13 cellular contexts compared by ENCODE assay signal in genomic region chr19:47572635-47573034, GRCh38. TPM values are rescaled to one million over a fixed set of nuclear protein-coding genes. Genes with fewer than 3 reads are reported as not detected.
DNase-seq lines count a peak whose midpoint lies in the region; ATAC-seq, FAIRE-seq and TF ChIP-seq lines count a peak whose summit lies in the region.
"Had no signal": no experiment of that assay in that cellular context is flagged by ENCODE, and none has a peak within 500 bp of the region (broad histone marks: within the 10 kb centered on the region; RNA-seq: fewer than 3 reads in every experiment).

No MANE protein-coding gene starts in this region.

- H3K9me3 Mint-ChIP-seq in activated naive CD4-positive, alpha-beta T cell treated with anti-CD3 and anti-CD28 coated beads for 36 hours = peaks cover 2% of the 10 kb centered on the region
- H3K9me3 Mint-ChIP-seq in activated naive CD4-positive, alpha-beta T cell treated with anti-CD3 and anti-CD28 coated beads, Interleukin-2, amount 50 U/mL, for 72 hours = peaks cover 0 to 8% of the 10 kb centered on the region in 2 donors

- H3K27me3 Mint-ChIP-seq in activated naive CD4-positive, alpha-beta T cell treated with anti-CD3 and anti-CD28 coated beads for 36 hours (ENCODE audit: low read depth) = no peaks in the 10 kb centered on the region
- H3K27me3 Mint-ChIP-seq in T-helper 17 cell = no peaks in the 10 kb centered on the region

- TF ChIP-seq POLR2A in testis (IDR thresholded peaks at IDR 0.05) (no peak), transverse colon (IDR thresholded peaks at IDR 0.05) (no peak)

- TF ChIP-seq CTCF in kidney (IDR thresholded peaks at IDR 0.05; ENCODE audit: borderline replicate concordance, extremely low read depth, insufficient read depth) (no peak), testis (IDR thresholded peaks at IDR 0.05) (no peak), transverse colon (IDR thresholded peaks at IDR 0.05) (no peak)

- H3K4me3 Mint-ChIP-seq in activated naive CD4-positive, alpha-beta T cell treated with anti-CD3 and anti-CD28 coated beads for 36 hours = peak overlapping the region; percentile 3
- peak overlapping the region; percentile 66 for H3K4me3 Mint-ChIP-seq in T-helper 17 cell

- H3K9me3 ChIP-seq in T-helper 17 cell (ENCODE audit: control insufficient read depth, low read length, poor library complexity, severe bottlenecking) (no peaks in the 10 kb centered on the region), kidney (ENCODE audit: control insufficient read depth in 1 of 2, low read length in 2 of 2) (no peaks in the 10 kb centered on the region), testis (no peaks in the 10 kb centered on the region), transverse colon (no peaks in the 10 kb centered on the region)
- H3K9me3 ChIP-seq: Caco-2, pancreas, uterus had no signal

- in situ Hi-C loops in transverse colon (cut with MboI; ENCODE audit: low pct_ligation_motif_present in 1 of 4, low pct_unique_long_range_greater_than_20kb in 1 of 4, low sequenced_read_pairs in 3 of 4) = no loop called here

- H3K27me3 ChIP-seq in testis = no peaks in the 10 kb centered on the region
- no peaks in the 10 kb centered on the region for H3K27me3 ChIP-seq in transverse colon
- H3K27me3 ChIP-seq: pancreas, uterus had no signal

- no peak overlapping the region for H3K27ac ChIP-seq in kidney (ENCODE audit: low read depth in 2 of 2, low read length in 2 of 2)
- H3K27ac ChIP-seq in testis = peak overlapping the region; percentile 42 to 78
- no peak overlapping the region for H3K27ac ChIP-seq in transverse colon
- H3K27ac ChIP-seq: pancreas, uterus had no signal

- peaks cover 22% of the 10 kb centered on the region for H3K4me1 Mint-ChIP-seq in activated naive CD4-positive, alpha-beta T cell treated with anti-CD3 and anti-CD28 coated beads for 36 hours (ENCODE audit: low read depth)
- H3K4me1 Mint-ChIP-seq in T-helper 17 cell = peaks cover 23% of the 10 kb centered on the region

- FAIRE-seq in kidney (lab: Jason Lieb, UNC) = no peak
- FAIRE-seq: pancreas had no signal

- CTCF ChIA-PET in activated naive CD4-positive, alpha-beta T cell treated with anti-CD3 and anti-CD28 coated beads for 36 hours (lab: Charles Lee) = no interaction called here

- WGBS in testis, 2 donors = 43 to 45% methylated on average over 21 to 22 of the region's 22 CpGs
- WGBS in transverse colon (ENCODE audit: low coverage in 1 of 2), 2 donors = 78 to 80% methylated on average over 11 to 22 of the region's 22 CpGs

- intact Hi-C loops in activated naive CD4-positive, alpha-beta T cell treated with anti-CD3 and anti-CD28 coated beads for 36 hours (cut with micrococcal nuclease) = no loop called here
- intact Hi-C loops in kidney (cut with DNase I) = no loop called here
- intact Hi-C loops in testis (cut with DNase I; ENCODE audit: low total_unique reads) = no loop called here
- intact Hi-C loops in transverse colon (cut with DNase I; ENCODE audit: low total_unique reads) = no loop called here

- no peaks in the 10 kb centered on the region for H3K36me3 ChIP-seq in kidney (ENCODE audit: control insufficient read depth in 1 of 2, insufficient read depth in 2 of 2, low read length in 2 of 2)
- H3K36me3 ChIP-seq in testis (ENCODE audit: low read depth, missing control alignments) = no peaks in the 10 kb centered on the region
- H3K36me3 ChIP-seq in transverse colon = no peaks in the 10 kb centered on the region
- H3K36me3 ChIP-seq: pancreas, uterus had no signal

- no peak for ATAC-seq in activated naive CD4-positive, alpha-beta T cell treated with anti-CD3 and anti-CD28 coated beads, Interleukin-2, amount 50 U/mL, for 72 hours
- no peak for ATAC-seq in T-helper 17 cell
- ATAC-seq in GM18868 (IDR thresholded peaks at IDR 0.05; ENCODE audit: unreplicated experiment) = no peak
- ATAC-seq in HG02759 (IDR thresholded peaks at IDR 0.05; ENCODE audit: unreplicated experiment) = no peak

- no peak overlapping the region for H3K4me3 ChIP-seq in kidney (ENCODE audit: low read length in 2 of 2)
- peak overlapping the region; percentile 41 to 67 for H3K4me3 ChIP-seq in testis
- H3K4me3 ChIP-seq in transverse colon = peak overlapping the region in 2 of 4 donors; percentile 24 to 39

- H3K9ac ChIP-seq in kidney (ENCODE audit: low read length in 2 of 2) = no peak overlapping the region

- H3K4me1 ChIP-seq in kidney (ENCODE audit: control insufficient read depth in 1 of 2, insufficient read depth in 1 of 2, low read depth in 1 of 2, low read length in 2 of 2) (no peaks in the 10 kb centered on the region), testis (no peaks in the 10 kb centered on the region), transverse colon (peaks cover 0 to 8% (median 3%) of the 10 kb centered on the region in 4 donors)
- H3K4me1 ChIP-seq: Caco-2, pancreas, uterus had no signal

- H3K36me3 Mint-ChIP-seq in activated naive CD4-positive, alpha-beta T cell treated with anti-CD3 and anti-CD28 coated beads for 36 hours (ENCODE audit: low read depth) = no peaks in the 10 kb centered on the region
- H3K36me3 Mint-ChIP-seq in activated naive CD4-positive, alpha-beta T cell treated with anti-CD3 and anti-CD28 coated beads, Interleukin-2, amount 50 U/mL, for 72 hours = peaks cover 0 to 7% of the 10 kb centered on the region in 2 donors
- no peaks in the 10 kb centered on the region for H3K36me3 Mint-ChIP-seq in T-helper 17 cell (ENCODE audit: low read depth)

- DNase-seq in activated naive CD4-positive, alpha-beta T cell treated with anti-CD3 and anti-CD28 coated beads for 36 hours = no peak
- no peak for DNase-seq in activated naive CD4-positive, alpha-beta T cell treated with anti-CD3 and anti-CD28 coated beads, Interleukin-2, amount 50 U/mL, for 72 hours (ENCODE audit: low spot score in 2 of 2)
- DNase-seq in T-helper 17 cell (no peak), kidney (peak; percentile 69), testis (no peak), transverse colon (no peak)
- DNase-seq: Caco-2, KBM-7, NCI-H774 had no signal

- no peak overlapping the region for H3K27ac Mint-ChIP-seq in activated naive CD4-positive, alpha-beta T cell treated with anti-CD3 and anti-CD28 coated beads for 36 hours
- H3K27ac Mint-ChIP-seq in activated naive CD4-positive, alpha-beta T cell treated with anti-CD3 and anti-CD28 coated beads, Interleukin-2, amount 50 U/mL, for 72 hours = no peak overlapping the region
- H3K27ac Mint-ChIP-seq in T-helper 17 cell = peak overlapping the region; percentile 82

- no peak for TF ChIP-seq EP300 in transverse colon (IDR thresholded peaks at IDR 0.05; ENCODE audit: low read depth)

RNA-seq across cellular contexts. Expression of gene ZNF541, which starts 0.3 kb away (rescaled TPM):
- under 1 TPM; 0.33 to 0.44 TPM for total RNA-seq in activated naive CD4-positive, alpha-beta T cell treated with anti-CD3 and anti-CD28 coated beads for 36 hours
- under 1 TPM; 0.31 to 0.57 TPM for total RNA-seq in activated naive CD4-positive, alpha-beta T cell treated with anti-CD3 and anti-CD28 coated beads, Interleukin-2, amount 50 U/mL, for 72 hours
- total RNA-seq in T-helper 17 cell = under 1 TPM; 0.65 to 0.99 TPM
- 0.69 TPM for total RNA-seq in kidney
- polyA plus RNA-seq in kidney (ENCODE audit: insufficient read depth, low read depth, low replicate concordance) = 0.86 TPM
- total RNA-seq in testis = 10 to 100 TPM; 30.4 to 51.5 TPM
- 42.0 TPM for polyA plus RNA-seq in testis (ENCODE audit: insufficient read depth, low read depth, low replicate concordance)
- under 1 TPM in 1 of 4 donors, not detected in 3; 0.16 TPM for total RNA-seq in transverse colon
- total RNA-seq: Caco-2 had no signal

RNA-seq across cellular contexts. Expression of gene BICRA, which starts 36.3 kb away (rescaled TPM):
- 10 to 100 TPM; 11.2 to 12.5 TPM for total RNA-seq in activated naive CD4-positive, alpha-beta T cell treated with anti-CD3 and anti-CD28 coated beads for 36 hours
- 10 to 100 TPM; 13.3 to 26.3 TPM for total RNA-seq in activated naive CD4-positive, alpha-beta T cell treated with anti-CD3 and anti-CD28 coated beads, Interleukin-2, amount 50 U/mL, for 72 hours
- total RNA-seq in T-helper 17 cell (10 to 100 TPM; 32.1 to 34.8 TPM), kidney (14.7 TPM), testis (10 to 100 TPM; 13.5 to 19.2 TPM), transverse colon (10 to 100 TPM; 11.6 to 30.3 (median 13.2) TPM)
- polyA plus RNA-seq in kidney (ENCODE audit: insufficient read depth, low read depth, low replicate concordance) (3.2 TPM), testis (ENCODE audit: insufficient read depth, low read depth, low replicate concordance) (9.2 TPM)

RNA-seq across cellular contexts. Expression of gene NAPA, which starts 57.8 kb away (rescaled TPM):
- total RNA-seq in activated naive CD4-positive, alpha-beta T cell treated with anti-CD3 and anti-CD28 coated beads for 36 hours = 10 to 100 TPM; 72.5 to 75.1 TPM
- total RNA-seq in activated naive CD4-positive, alpha-beta T cell treated with anti-CD3 and anti-CD28 coated beads, Interleukin-2, amount 50 U/mL, for 72 hours = 10 to 100 TPM; 69.7 to 78.5 TPM
- 100 to 1,000 TPM; 124 to 133 TPM for total RNA-seq in T-helper 17 cell
- 136 TPM for total RNA-seq in kidney
- polyA plus RNA-seq in kidney (ENCODE audit: insufficient read depth, low read depth, low replicate concordance) = 213 TPM
- 100 to 1,000 TPM; 227 to 257 TPM for total RNA-seq in testis
- polyA plus RNA-seq in testis (ENCODE audit: insufficient read depth, low read depth, low replicate concordance) = 194 TPM
- total RNA-seq in transverse colon = 100 to 1,000 TPM in 3 of 4 donors, 10 to 100 TPM in 1; 94.8 to 138 (median 114) TPM

Comparison
In these comparisons a context has a peak if more than half of its experiments do, and no peak if none do; other contexts are left out.
1. H3K27ac ChIP-seq: peak in testis (2 of 2); none in kidney (0 of 2) and transverse colon (0 of 4).
2. H3K4me3 ChIP-seq: peak in testis (2 of 2); none in kidney (0 of 2).
3. RNA of gene ZNF541, which starts 0.3 kb away (total RNA-seq): 30.4 to 51.5 TPM in testis; 0.65 to 0.99 TPM in T-helper 17 cell, 0.69 TPM in kidney (single experiment), 0.31 to 0.57 TPM in activated naive CD4-positive, alpha-beta T cell treated with anti-CD3 and anti-CD28 coated beads, Interleukin-2, amount 50 U/mL, for 72 hours, 0.33 to 0.44 TPM in activated naive CD4-positive, alpha-beta T cell treated with anti-CD3 and anti-CD28 coated beads for 36 hours and 0.16 TPM in transverse colon; every median in the first group is over 10 times any median in the second.